In genomic region chr10:421170-421569, GRCh38 we compare ENCODE assay signal across 22 cellular contexts.
"Had no signal": no experiment of that assay in that cellular context is flagged by ENCODE, and none has a peak within 500 bp of the region (broad histone marks: within the 10 kb centered on the region; RNA-seq: fewer than 3 reads in every experiment).

No MANE protein-coding gene starts in this region.

- H3K27me3 Mint-ChIP-seq: activated CD4-positive, alpha-beta T cell treated with anti-CD3 and anti-CD28 coated beads, Interleukin-2, amount 10 ng/mL, durations not matched to agents 7 days and 5 days; activated CD8-positive, alpha-beta memory T cell treated with anti-CD3 and anti-CD28 coated beads, Interleukin-2, amount 10 ng/mL, durations not matched to agents 7 days and 5 days; activated CD8-positive, alpha-beta T cell treated with anti-CD3 and anti-CD28 coated beads for 36 hours; activated naive CD4-positive, alpha-beta T cell treated with anti-CD3 and anti-CD28 coated beads, Interleukin-2, amount 50 U/mL, for 24 hours; T-helper 17 cell had no signal

- H3K9me3 Mint-ChIP-seq: activated CD8-positive, alpha-beta T cell treated with anti-CD3 and anti-CD28 coated beads for 36 hours; activated naive CD4-positive, alpha-beta T cell treated with anti-CD3 and anti-CD28 coated beads, Interleukin-2, amount 50 U/mL, for 24 hours; natural killer cell treated with Interleukin-12 subunit alpha and Interleukin-12 subunit beta and Interleukin-15 and Interleukin-18, amount 100 ng/mL, for 72 hours had no signal

- H3K4me3 Mint-ChIP-seq: activated CD4-positive, alpha-beta T cell treated with anti-CD3 and anti-CD28 coated beads, Interleukin-2, amount 10 ng/mL, durations not matched to agents 7 days and 5 days; activated CD8-positive, alpha-beta memory T cell treated with anti-CD3 and anti-CD28 coated beads, Interleukin-2, amount 10 ng/mL, durations not matched to agents 7 days and 5 days; activated CD8-positive, alpha-beta T cell treated with anti-CD3 and anti-CD28 coated beads for 36 hours; activated naive CD4-positive, alpha-beta T cell treated with anti-CD3 and anti-CD28 coated beads, Interleukin-2, amount 50 U/mL, for 24 hours; natural killer cell treated with Interleukin-12 subunit alpha and Interleukin-12 subunit beta and Interleukin-15 and Interleukin-18, amount 100 ng/mL, for 72 hours; T-helper 17 cell had no signal

- H3K9me3 ChIP-seq: left ventricle myocardium inferior, ovary, psoas muscle, thyroid gland had no signal

- H3K27me3 ChIP-seq: ovary, thyroid gland had no signal

- H3K4me1 ChIP-seq: left ventricle myocardium inferior, psoas muscle, thyroid gland had no signal

- H3K27ac ChIP-seq: left ventricle myocardium inferior, ovary, psoas muscle, thyroid gland had no signal

- DNase-seq: activated CD4-positive, alpha-beta T cell treated with anti-CD3 and anti-CD28 coated beads, Interleukin-2, amount 10 ng/mL, durations not matched to agents 7 days and 5 days; activated CD4-positive, CD25-positive, alpha-beta regulatory T cell treated with anti-CD3 and anti-CD28 coated beads, Interleukin-2, amount 50 U/mL, for 72 hours; activated CD8-positive, alpha-beta memory T cell treated with anti-CD3 and anti-CD28 coated beads, Interleukin-2, amount 10 ng/mL, durations not matched to agents 7 days and 5 days; activated CD8-positive, alpha-beta T cell treated with anti-CD3 and anti-CD28 coated beads for 36 hours; activated gamma-delta T cell; activated T-cell treated with anti-CD3 and anti-CD28 coated beads for 4 hours; central memory CD4-positive, alpha-beta T cell; cortex of kidney; foreskin melanocyte; hippocampal formation; left ventricle myocardium inferior; midbrain; ovary; stimulated activated CD4-positive, alpha-beta T cell treated with anti-CD3 and anti-CD28 coated beads, Interleukin-12 subunit alpha, Interleukin-12 subunit beta, amount 100 ng/mL, for 4 hours; stimulated activated CD4-positive, alpha-beta T cell treated with anti-CD3 and anti-CD28 coated beads, Interleukin-4, amount 100 ng/mL, for 4 hours; stimulated activated naive CD8-positive, alpha-beta T cell treated with anti-CD3 and anti-CD28 coated beads, Interleukin-15, Interleukin-2, amounts not matched to agents 100 U/mL and 50 U/mL, for 24 hours; SW 1271; T-helper 17 cell had no signal

- H3K36me3 Mint-ChIP-seq: activated CD8-positive, alpha-beta memory T cell treated with anti-CD3 and anti-CD28 coated beads, Interleukin-2, amount 10 ng/mL, durations not matched to agents 7 days and 5 days; natural killer cell treated with Interleukin-12 subunit alpha and Interleukin-12 subunit beta and Interleukin-15 and Interleukin-18, amount 100 ng/mL, for 72 hours had no signal

- H3K36me3 ChIP-seq: ovary, thyroid gland had no signal

- H3K27ac Mint-ChIP-seq: activated CD4-positive, alpha-beta T cell treated with anti-CD3 and anti-CD28 coated beads, Interleukin-2, amount 10 ng/mL, durations not matched to agents 7 days and 5 days; activated CD8-positive, alpha-beta memory T cell treated with anti-CD3 and anti-CD28 coated beads, Interleukin-2, amount 10 ng/mL, durations not matched to agents 7 days and 5 days; activated CD8-positive, alpha-beta T cell treated with anti-CD3 and anti-CD28 coated beads for 36 hours; activated naive CD4-positive, alpha-beta T cell treated with anti-CD3 and anti-CD28 coated beads, Interleukin-2, amount 50 U/mL, for 24 hours; natural killer cell treated with Interleukin-12 subunit alpha and Interleukin-12 subunit beta and Interleukin-15 and Interleukin-18, amount 100 ng/mL, for 72 hours; T-helper 17 cell had no signal

- ATAC-seq: activated CD8-positive, alpha-beta memory T cell treated with anti-CD3 and anti-CD28 coated beads, Interleukin-2, amount 10 ng/mL, durations not matched to agents 7 days and 5 days; activated CD8-positive, alpha-beta T cell treated with anti-CD3 and anti-CD28 coated beads for 36 hours; natural killer cell treated with Interleukin-12 subunit alpha and Interleukin-12 subunit beta and Interleukin-15 and Interleukin-18, amount 100 ng/mL, for 72 hours; stimulated activated naive CD8-positive, alpha-beta T cell treated with anti-CD3 and anti-CD28 coated beads, Interleukin-15, Interleukin-2, amounts not matched to agents 100 U/mL and 50 U/mL, for 24 hours; T-helper 17 cell had no signal

- H3K4me1 Mint-ChIP-seq: activated CD4-positive, alpha-beta T cell treated with anti-CD3 and anti-CD28 coated beads, Interleukin-2, amount 10 ng/mL, durations not matched to agents 7 days and 5 days; activated CD8-positive, alpha-beta memory T cell treated with anti-CD3 and anti-CD28 coated beads, Interleukin-2, amount 10 ng/mL, durations not matched to agents 7 days and 5 days had no signal

- H3K4me3 ChIP-seq: left ventricle myocardium inferior, ovary, psoas muscle, thyroid gland had no signal
